10 cellular contexts compared by ENCODE assay signal in the genomic region with DNA sequence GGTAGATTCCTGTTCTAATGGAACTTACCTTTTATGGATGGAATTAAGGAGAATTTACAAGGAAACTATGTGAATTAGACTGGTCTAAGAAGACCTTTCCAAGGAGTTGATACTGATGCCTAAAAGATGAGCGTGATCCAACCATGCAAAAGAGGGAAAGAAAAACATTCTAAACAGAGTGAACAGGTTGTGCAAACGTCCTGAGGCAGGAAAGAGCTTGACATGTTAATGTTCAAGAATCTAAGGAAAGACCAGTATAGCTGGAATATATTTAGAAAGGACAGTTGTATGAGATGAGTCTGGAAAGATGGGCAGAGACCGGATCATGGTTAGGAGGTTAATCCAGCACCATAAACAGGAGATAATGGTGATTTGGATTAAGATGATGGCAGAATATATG. TPM values are rescaled to one million over a fixed set of nuclear protein-coding genes. Genes with fewer than 3 reads are reported as not detected.
DNase-seq lines count a peak whose midpoint lies in the region; ATAC-seq, FAIRE-seq and TF ChIP-seq lines count a peak whose summit lies in the region.
"Had no signal": no experiment of that assay in that cellular context is flagged by ENCODE, and none has a peak within 500 bp of the region (broad histone marks: within the 10 kb centered on the region; RNA-seq: fewer than 3 reads in every experiment).

No MANE protein-coding gene starts in this region.

- H3K27me3 Mint-ChIP-seq in activated CD4-positive, alpha-beta T cell treated with anti-CD3 and anti-CD28 coated beads, Interleukin-2, amount 10 ng/mL, durations not matched to agents 7 days and 5 days: no peaks in the 10 kb centered on the region

- no peak for TF ChIP-seq CTCF in LNCaP clone FGC (IDR thresholded peaks at IDR 0.05; ENCODE audit: control insufficient read depth, extremely low read depth, insufficient read depth)
- TF ChIP-seq CTCF in GM12878 (IDR thresholded peaks at IDR 0.05 in 2 of 3, conservative IDR thresholded peaks at IDR 0.05 in 1 of 3; ENCODE audit: control insufficient read depth in 2 of 3, extremely low read depth in 1 of 3, insufficient read depth in 1 of 3, low read depth in 3 of 3, low read length in 3 of 3): no peak

- H3K36me3 ChIP-seq in GM12878 (ENCODE audit: control insufficient read depth in 2 of 2, insufficient read depth in 2 of 2, low read length in 1 of 2) (no peaks in the 10 kb centered on the region), neuron (ENCODE audit: insufficient read depth, low read length) (no peaks in the 10 kb centered on the region)
- H3K36me3 ChIP-seq: Peyer's patch had no signal

- no peak for FAIRE-seq in GM12878 (lab: Jason Lieb, UNC)

- BruUV-seq in GM12878 (replicated peaks; lab: Mats Ljungman, UMichigan): no TSS peak

- H3K27me3 ChIP-seq in GM12878 (replicated peaks in 1 of 2; ENCODE audit: control insufficient read depth in 2 of 2, insufficient read depth in 2 of 2, low read length in 1 of 2) (no peaks in the 10 kb centered on the region), neuron (ENCODE audit: insufficient read depth, low read length) (no peaks in the 10 kb centered on the region)
- H3K27me3 ChIP-seq: Peyer's patch had no signal

- no peak for TF ChIP-seq POLR2A in GM12878 (IDR thresholded peaks at IDR 0.05; ENCODE audit: low read depth, low read length)

- peaks cover 21% of the 10 kb centered on the region for H3K4me1 ChIP-seq in GM12878 (ENCODE audit: control insufficient read depth, insufficient read depth, low read length)
- H3K4me1 ChIP-seq in neuron (ENCODE audit: insufficient read depth, low read length): peaks cover 32% of the 10 kb centered on the region

- H3K4me1 Mint-ChIP-seq in activated CD4-positive, alpha-beta T cell treated with anti-CD3 and anti-CD28 coated beads, Interleukin-2, amount 10 ng/mL, durations not matched to agents 7 days and 5 days: peaks cover 52% of the 10 kb centered on the region

- H3K9ac ChIP-seq in GM12878 (ENCODE audit: control insufficient read depth, insufficient read depth, low read length): no peak overlapping the region; the same call in 1 of the 2 replicates

- H3K27ac ChIP-seq in GM12878 (ENCODE audit: control insufficient read depth, insufficient read depth): no peak overlapping the region
- H3K27ac ChIP-seq: Peyer's patch had no signal

- no peaks in the 10 kb centered on the region for H4K20me1 ChIP-seq in GM12878 (ENCODE audit: control insufficient read depth, insufficient read depth)

- in situ Hi-C loops in GM12878 (cut with MboI): loop anchor here (5.0 to 10.0 kb wide), 4 partner anchors 172 to 382 kb away; partner anchors contain the start of genes CCDC90B, PCF11 and RAB30

- H3K79me2 ChIP-seq in GM12878 (ENCODE audit: control insufficient read depth, insufficient read depth, low read length): peaks cover 46% of the 10 kb centered on the region

- SMC1A ChIA-PET in GM12878 (lab: Charles Lee; ENCODE audit: uncharacterized antibody, unreplicated experiment): interaction anchor here (1.3 to 6.3 kb wide), 6 partner anchors 27 to 351 kb away, joined by 3 to 57 read pairs (median 8); no protein-coding TSS in a partner anchor

- DNase-seq in activated CD4-positive, alpha-beta T cell treated with anti-CD3 and anti-CD28 coated beads, Interleukin-2, amount 10 ng/mL, durations not matched to agents 7 days and 5 days: no peak
- DNase-seq in activated CD4-positive, alpha-beta T cell treated with anti-CD3 and anti-CD28 coated beads for 4 hours: no peak
- DNase-seq in LNCaP clone FGC (ENCODE audit: low read depth) (no peak), GM12878 (ENCODE audit: low read depth, low spot score) (no peak), glomerular visceral epithelial cell (ENCODE audit: extremely low spot score) (no peak)
- no peak for DNase-seq in activated effector memory CD4-positive, alpha-beta T cell treated with anti-CD3 and anti-CD28 coated beads, Interleukin-2, amount 50 U/mL, for 16 hours
- DNase-seq: DMS79 treated with DMSO at 0.1 percent for 48 hours, Peyer's patch had no signal

- no peak for TF ChIP-seq EP300 in GM12878 (IDR thresholded peaks at IDR 0.05; ENCODE audit: borderline replicate concordance in 1 of 2, control insufficient read depth in 1 of 2, low read depth in 2 of 2, low read length in 2 of 2)

- H3K9me3 Mint-ChIP-seq in activated CD4-positive, alpha-beta T cell treated with anti-CD3 and anti-CD28 coated beads, Interleukin-2, amount 10 ng/mL, durations not matched to agents 7 days and 5 days: no peaks in the 10 kb centered on the region

- no peaks in the 10 kb centered on the region for H3K9me3 ChIP-seq in GM12878 (replicated peaks; ENCODE audit: control insufficient read depth, insufficient read depth, low read length)
- H3K9me3 ChIP-seq in neuron (ENCODE audit: low read length): no peaks in the 10 kb centered on the region
- H3K9me3 ChIP-seq: Peyer's patch had no signal

- H3K27ac Mint-ChIP-seq in activated CD4-positive, alpha-beta T cell treated with anti-CD3 and anti-CD28 coated beads, Interleukin-2, amount 10 ng/mL, durations not matched to agents 7 days and 5 days: no peak overlapping the region

- WGBS in GM12878 (ENCODE audit: insufficient coverage, insufficient replicate concordance, low lambda C conversion rate, missing lambda C conversion rate): 58% methylated on average over 3 of the region's 3 CpGs

- H3K36me3 Mint-ChIP-seq in activated CD4-positive, alpha-beta T cell treated with anti-CD3 and anti-CD28 coated beads, Interleukin-2, amount 10 ng/mL, durations not matched to agents 7 days and 5 days (ENCODE audit: low read depth): no peaks in the 10 kb centered on the region

- H3K4me2 ChIP-seq in GM12878 (ENCODE audit: control insufficient read depth, insufficient read depth): peak overlapping the region; percentile 85

- POLR2A ChIA-PET in activated CD4-positive, alpha-beta T cell treated with anti-CD3 and anti-CD28 coated beads, Interleukin-2, amount 10 ng/mL, durations not matched to agents 7 days and 5 days (lab: Charles Lee): no interaction called here
- POLR2A ChIA-PET in GM12878 (lab: Charles Lee): no interaction called here

- RAD21 ChIA-PET in GM12878 (lab: Charles Lee; ENCODE audit: unreplicated experiment): interaction anchor here (3.2 to 3.4 kb wide), 2 partner anchors 160 to 347 kb away, joined by 17 to 20 read pairs; no protein-coding TSS in a partner anchor

- TF ChIP-seq RAD21 in GM12878 (IDR thresholded peaks at IDR 0.05; ENCODE audit: insufficient read depth, low read depth, low read length): no peak

- H3K4me3 ChIP-seq in LNCaP clone FGC (ENCODE audit: low read depth, low read length) (peak overlapping the region; percentile 86), GM12878 (peak overlapping the region; percentile 72), neuron (ENCODE audit: low read length) (peak overlapping the region; percentile 80)
- H3K4me3 ChIP-seq: Peyer's patch had no signal

- ATAC-seq in GM12878: no peak
- ATAC-seq in HG02938 (IDR thresholded peaks at IDR 0.05; ENCODE audit: unreplicated experiment): no peak

- intact Hi-C loops in GM12878 (cut with micrococcal nuclease; ENCODE audit: unreplicated experiment): loop anchor here (5.0 kb wide), 2 partner anchors 254 to 289 kb away; partner anchors contain the start of genes ANKRD42 and PCF11

- peak overlapping the region; percentile 96 for H3K4me3 Mint-ChIP-seq in activated CD4-positive, alpha-beta T cell treated with anti-CD3 and anti-CD28 coated beads, Interleukin-2, amount 10 ng/mL, durations not matched to agents 7 days and 5 days

- CTCF ChIA-PET in activated CD4-positive, alpha-beta T cell treated with anti-CD3 and anti-CD28 coated beads, Interleukin-2, amount 10 ng/mL, durations not matched to agents 7 days and 5 days (lab: Charles Lee): interaction anchor here (2.4 kb wide), 1 partner anchor 11 kb away, joined by 7 read pairs; no protein-coding TSS in a partner anchor
- CTCF ChIA-PET in GM12878 (lab: Yijun Ruan, JAX): interaction anchor here (1.0 to 7.0 kb wide), 3 partner anchors 34 to 347 kb away, joined by 3 to 72 read pairs (median 51); no protein-coding TSS in a partner anchor

- no peak overlapping the region for H2AFZ ChIP-seq in GM12878 (ENCODE audit: control insufficient read depth, low read depth, low read length)
- no peak overlapping the region for H2AFZ ChIP-seq in neuron (ENCODE audit: low read depth, low read length)

RNA-seq across cellular contexts. Expression of gene DDIAS, which starts 1.3 kb away (rescaled TPM):
- total RNA-seq in activated CD4-positive, alpha-beta T cell treated with anti-CD3 and anti-CD28 coated beads, Interleukin-2, amount 10 ng/mL, durations not matched to agents 7 days and 5 days: 10 to 100 TPM; 14.7 to 14.8 TPM
- total RNA-seq in GM12878 (2013; cell fraction: nucleolus; rRNA removed): 6.3 and 6.5 TPM in 2 replicates
- total RNA-seq in GM12878 (2014; rRNA removed) (12.3 and 13.9 TPM in 2 replicates), GM12878 (2014; rRNA removed; fragmentation: Illumina TruSeq; extraction: Trizol) (13.1 and 13.6 TPM in 2 replicates), GM12878 (2021) (10.3 and 14.2 TPM in 2 replicates)
- 1.8 TPM for polyA plus RNA-seq in GM12878 (2011; ENCODE audit: low read depth)
- polyA plus RNA-seq in GM12878 (2011; rRNA removed) (14.7 and 19.6 TPM in 2 replicates), GM12878 (2014; fragmentation: Illumina TruSeq; extraction: Trizol) (15.4 and 20.6 TPM in 2 replicates), GM12878 (2014; fragmentation: Nextera tagmentation; extraction: Ambion mirVana) (1 to 10 TPM; 6.9 to 7.0 TPM), GM12878 (2014; rRNA removed) (7.2 and 8.8 TPM in 2 replicates), GM12878 (2016; fragmentation: Nextera tagmentation; extraction: Ambion mirVana) (10 to 100 TPM; 22.6 to 27.8 TPM)
- 7.5 and 8.4 TPM in 2 replicates for polyA plus RNA-seq in GM12878 (2011; cell fraction: cytosol; rRNA removed)
- 6.2 and 6.7 TPM in 2 replicates for polyA plus RNA-seq in GM12878 (2011; cell fraction: nucleus; rRNA removed)
- 2.3 and 3.4 TPM in 2 replicates for polyA plus RNA-seq in GM12878 (2012)
- polyA minus RNA-seq in GM12878 (2011; rRNA and poly(A)+ RNA removed): 10.8 and 14.1 TPM in 2 replicates
- 4.0 and 4.9 TPM in 2 replicates for polyA minus RNA-seq in GM12878 (2011; cell fraction: cytosol; rRNA and poly(A)+ RNA removed)
- 3.4 and 6.8 TPM in 2 replicates for polyA minus RNA-seq in GM12878 (2011; cell fraction: nucleus; rRNA and poly(A)+ RNA removed)

RNA-seq across cellular contexts. Expression of gene PRCP, which starts 2.6 kb away (rescaled TPM):
- 10 to 100 TPM; 22.1 to 22.5 TPM for total RNA-seq in activated CD4-positive, alpha-beta T cell treated with anti-CD3 and anti-CD28 coated beads, Interleukin-2, amount 10 ng/mL, durations not matched to agents 7 days and 5 days
- total RNA-seq in GM12878 (2013; cell fraction: nucleolus; rRNA removed): 32.3 and 37.1 TPM in 2 replicates
- total RNA-seq in GM12878 (2014; rRNA removed): 16.1 and 18.3 TPM in 2 replicates
- total RNA-seq in GM12878 (2014; rRNA removed; fragmentation: Illumina TruSeq; extraction: Trizol): 19.4 and 20.2 TPM in 2 replicates
- 20.6 and 21.5 TPM in 2 replicates for total RNA-seq in GM12878 (2021)
- polyA plus RNA-seq in GM12878 (2011; ENCODE audit: low read depth): 16.8 TPM
- polyA plus RNA-seq in GM12878 (2011; rRNA removed): 43.6 and 55.5 TPM in 2 replicates
- 23.9 and 33.0 TPM in 2 replicates for polyA plus RNA-seq in GM12878 (2011; cell fraction: cytosol; rRNA removed)
- 12.0 and 17.6 TPM in 2 replicates for polyA plus RNA-seq in GM12878 (2011; cell fraction: nucleus; rRNA removed)
- polyA plus RNA-seq in GM12878 (2012): 18.7 and 20.6 TPM in 2 replicates
- 26.9 and 30.4 TPM in 2 replicates for polyA plus RNA-seq in GM12878 (2014; fragmentation: Illumina TruSeq; extraction: Trizol)
- polyA plus RNA-seq in GM12878 (2014; fragmentation: Nextera tagmentation; extraction: Ambion mirVana): 10 to 100 TPM; 21.5 to 25.3 TPM
- polyA plus RNA-seq in GM12878 (2014; rRNA removed): 14.2 and 15.4 TPM in 2 replicates
- 10 to 100 TPM; 14.9 to 15.4 TPM for polyA plus RNA-seq in GM12878 (2016; fragmentation: Nextera tagmentation; extraction: Ambion mirVana)
- polyA minus RNA-seq in GM12878 (2011; rRNA and poly(A)+ RNA removed): 30.4 and 38.0 TPM in 2 replicates
- polyA minus RNA-seq in GM12878 (2011; cell fraction: cytosol; rRNA and poly(A)+ RNA removed): 14.4 and 14.9 TPM in 2 replicates
- polyA minus RNA-seq in GM12878 (2011; cell fraction: nucleus; rRNA and poly(A)+ RNA removed): 8.8 and 12.3 TPM in 2 replicates
